Comparison of ENCODE assay signal across 10 cellular contexts in genomic region chr10:86959737-86960002, GRCh38. TPM values are rescaled to one million over a fixed set of nuclear protein-coding genes. Genes with fewer than 3 reads are reported as not detected.
DNase-seq lines count a peak whose midpoint lies in the region; ATAC-seq, FAIRE-seq and TF ChIP-seq lines count a peak whose summit lies in the region.
"Had no signal": no experiment of that assay in that cellular context is flagged by ENCODE, and none has a peak within 500 bp of the region (broad histone marks: within the 10 kb centered on the region; RNA-seq: fewer than 3 reads in every experiment).

No MANE protein-coding gene starts in this region.

- dilution Hi-C loops in endothelial cell of umbilical vein (cut with MboI; ENCODE audit: extremely low pct_ligation_motif_present, low sequenced_read_pairs), result no loop called here

- H3K9me2 ChIP-seq in Karpas-422 (replicated peaks; ENCODE audit: insufficient read depth, low read length), result no peaks in the 10 kb centered on the region

- H3K9me1 ChIP-seq in endothelial cell of umbilical vein (replicated peaks; ENCODE audit: control insufficient read depth, extremely low read depth, insufficient read depth, low read length), result no peaks in the 10 kb centered on the region

- no peak overlapping the region for H3K9ac ChIP-seq in HepG2 (ENCODE audit: insufficient read depth, low read depth, low read length)
- H3K9ac ChIP-seq in endothelial cell of umbilical vein (replicated peaks; ENCODE audit: extremely low read depth, insufficient read depth, low read length), result peak overlapping the region; percentile 44
- H3K9ac ChIP-seq in Karpas-422 (ENCODE audit: low read length), result no peak overlapping the region

- FAIRE-seq in HepG2 (lab: Jason Lieb, UNC) (no peak), endothelial cell of umbilical vein (lab: Jason Lieb, UNC) (no peak)
- FAIRE-seq: endometrium had no signal

- in situ Hi-C loops in HepG2 (cut with HindIII; ENCODE audit: extremely low pct_ligation_motif_present, low pct_unique_long_range_greater_than_20kb), result no loop called here

- WGBS in HepG2 (ENCODE audit: low lambda C conversion rate), result 0% methylated on average over 1 of the region's 2 CpGs
- WGBS in right lobe of liver (ENCODE audit: insufficient coverage, low coverage, low lambda C conversion rate, missing lambda C conversion rate), result no CpG with 5 or more reads among the region's 2 CpGs
- 82 to 100% (median 89%) methylated on average over 1 to 2 of the region's 2 CpGs for WGBS in psoas muscle, 3 donors

- TF ChIP-seq POLR2A in HepG2 (IDR thresholded peaks at IDR 0.05; ENCODE audit: insufficient read depth in 1 of 2, low read depth in 2 of 2, low read length in 2 of 2) (no peak), right lobe of liver (IDR thresholded peaks at IDR 0.05) (no peak), endothelial cell of umbilical vein (IDR thresholded peaks at IDR 0.05; ENCODE audit: low read depth, low read length) (no peak)

- ATAC-seq in HepG2, result no peak
- ATAC-seq in right lobe of liver, result no peak
- ATAC-seq in psoas muscle, result no peak

- H3K4me2 ChIP-seq in HepG2 (ENCODE audit: low read depth, low read length), result peak overlapping the region; percentile 73
- peak overlapping the region; percentile 33 for H3K4me2 ChIP-seq in endothelial cell of umbilical vein (ENCODE audit: insufficient read depth, low read length)
- no peak overlapping the region for H3K4me2 ChIP-seq in Karpas-422 (ENCODE audit: low read depth, low read length, poor library complexity, severe bottlenecking)

- CTCF ChIA-PET in HepG2 (lab: Yijun Ruan, JAX; ENCODE audit: low intra/inter-chr PET ratio, low total read pairs) (interaction anchor here (1.4 to 1.8 kb wide), 2 partner anchors 20 to 271 kb away, joined by 4 to 20 read pairs; no protein-coding TSS in a partner anchor), endothelial cell of umbilical vein (lab: Charles Lee) (interaction anchor here (0.9 to 8.7 kb wide), 5 partner anchors 8 to 133 kb away, joined by 3 to 325 read pairs (median 4); partner anchors contain the start of gene ADIRF)

- H3K36me3 ChIP-seq in HepG2 (replicated peaks in 1 of 2; ENCODE audit: control insufficient read depth in 1 of 2, insufficient read depth in 2 of 2, low read length in 2 of 2) (no peaks in the 10 kb centered on the region), right lobe of liver (no peaks in the 10 kb centered on the region), endothelial cell of umbilical vein (ENCODE audit: control insufficient read depth in 2 of 2, extremely low read depth in 1 of 2, insufficient read depth in 2 of 2, low read length in 2 of 2) (no peaks in the 10 kb centered on the region), psoas muscle (ENCODE audit: insufficient read depth in 1 of 2, low read depth in 1 of 2) (no peaks in the 10 kb centered on the region), Karpas-422 (ENCODE audit: insufficient read depth, low read length) (no peaks in the 10 kb centered on the region)

- intact Hi-C loops in HepG2 (cut with micrococcal nuclease; ENCODE audit: unreplicated experiment) (loop anchor here (1.0 kb wide), 1 partner anchor 14 kb away; no protein-coding TSS in a partner anchor), right lobe of liver (cut with DNase I) (no loop called here), endothelial cell of umbilical vein (cut with micrococcal nuclease) (loop anchor here (1.0 to 10.0 kb wide), 5 partner anchors 20 to 1925 kb away; partner anchors contain the start of genes GLUD1, SHLD2 and STAMBPL1), psoas muscle (cut with DNase I) (no loop called here)

- H3K27me3 ChIP-seq in HepG2 (ENCODE audit: control insufficient read depth in 1 of 2, insufficient read depth in 2 of 2, low read length in 2 of 2), result peaks cover 11 to 73% of the 10 kb centered on the region in 2 experiments
- no peaks in the 10 kb centered on the region for H3K27me3 ChIP-seq in right lobe of liver
- no peaks in the 10 kb centered on the region for H3K27me3 ChIP-seq in endothelial cell of umbilical vein (ENCODE audit: control insufficient read depth in 2 of 2, insufficient read depth in 2 of 2, low read length in 2 of 2)
- no peaks in the 10 kb centered on the region for H3K27me3 ChIP-seq in psoas muscle (ENCODE audit: insufficient read depth in 3 of 3, low read length in 2 of 3)
- H3K27me3 ChIP-seq in Karpas-422 (ENCODE audit: low read length), result no peaks in the 10 kb centered on the region

- TF ChIP-seq CTCF in HepG2 (CRISPR knock-in tag; IDR thresholded peaks at IDR 0.05) (no peak), right lobe of liver (IDR thresholded peaks at IDR 0.05) (no peak), endothelial cell of umbilical vein (IDR thresholded peaks at IDR 0.05; ENCODE audit: extremely low read depth in 1 of 2, insufficient read depth in 1 of 2, low read depth in 1 of 2, low read length in 2 of 2) (no peak), psoas muscle (IDR thresholded peaks at IDR 0.05) (no peak), foreskin fibroblast (IDR thresholded peaks at IDR 0.05; ENCODE audit: low read depth, low read length) (no peak)

- H3K4me3 ChIP-seq in HepG2 (replicated peaks in 1 of 3; ENCODE audit: insufficient read depth in 1 of 3, low read depth in 2 of 3, low read length in 3 of 3) (peak overlapping the region in 2 of 3 experiments; percentile 15 to 66; a peak in 2 of 6 replicates), right lobe of liver (no peak overlapping the region), endothelial cell of umbilical vein (replicated peaks in 1 of 3; ENCODE audit: insufficient read depth in 1 of 3, low read depth in 1 of 3, low read length in 3 of 3) (no peak overlapping the region), psoas muscle (peak overlapping the region; percentile 59), Karpas-422 (ENCODE audit: low read length) (no peak overlapping the region), foreskin fibroblast (ENCODE audit: low read depth in 1 of 2, low read length in 2 of 2) (no peak overlapping the region)

- H3K4me1 ChIP-seq in HepG2 (ENCODE audit: insufficient read depth, low read length) (peaks cover 49% of the 10 kb centered on the region), right lobe of liver (peaks cover 0 to 5% (median 2%) of the 10 kb centered on the region in 4 donors), endothelial cell of umbilical vein (ENCODE audit: control insufficient read depth, extremely low read depth, insufficient read depth, low read length) (peaks cover 51% of the 10 kb centered on the region), psoas muscle (no peaks in the 10 kb centered on the region), Karpas-422 (ENCODE audit: low read length) (no peaks in the 10 kb centered on the region)

- TF ChIP-seq EP300 in HepG2 (IDR thresholded peaks at IDR 0.05; ENCODE audit: low read depth in 2 of 2, low read length in 2 of 2) (no peak), HepG2 (CRISPR knock-in tag; IDR thresholded peaks at IDR 0.05; ENCODE audit: borderline replicate concordance) (no peak)

- H3K27ac ChIP-seq in HepG2 (ENCODE audit: extremely low read length, insufficient read depth, low read length), result no peak overlapping the region
- no peak overlapping the region for H3K27ac ChIP-seq in right lobe of liver
- peak overlapping the region; percentile 78 for H3K27ac ChIP-seq in endothelial cell of umbilical vein (ENCODE audit: insufficient read depth, low read depth, low read length)
- peak overlapping the region; percentile 65 for H3K27ac ChIP-seq in psoas muscle
- H3K27ac ChIP-seq in Karpas-422 (ENCODE audit: low read length), result no peak overlapping the region

- BruUV-seq in HepG2 (replicated peaks; lab: Mats Ljungman, UMichigan) (no TSS peak), endothelial cell of umbilical vein (replicated peaks; lab: Mats Ljungman, UMichigan) (no TSS peak)

- TF ChIP-seq RAD21 in HepG2 (CRISPR knock-in tag; IDR thresholded peaks at IDR 0.05), result no peak

- H3K9me3 ChIP-seq in HepG2 (ENCODE audit: low read length) (no peaks in the 10 kb centered on the region), right lobe of liver (no peaks in the 10 kb centered on the region), endothelial cell of umbilical vein (replicated peaks; ENCODE audit: control insufficient read depth, insufficient read depth, low read length) (no peaks in the 10 kb centered on the region), psoas muscle (no peaks in the 10 kb centered on the region), Karpas-422 (ENCODE audit: low read length) (no peaks in the 10 kb centered on the region)

- H4K20me1 ChIP-seq in HepG2 (ENCODE audit: insufficient read depth, low read length) (no peaks in the 10 kb centered on the region), endothelial cell of umbilical vein (replicated peaks; ENCODE audit: control insufficient read depth, extremely low read depth, insufficient read depth, low read length) (no peaks in the 10 kb centered on the region), Karpas-422 (ENCODE audit: insufficient read depth, low read depth, low read length) (no peaks in the 10 kb centered on the region)

- H2AFZ ChIP-seq in HepG2 (ENCODE audit: low read length), result no peak overlapping the region
- H2AFZ ChIP-seq in endothelial cell of umbilical vein (ENCODE audit: low read depth, low read length), result no peak overlapping the region
- H2AFZ ChIP-seq in Karpas-422 (ENCODE audit: low read length), result no peak overlapping the region

- no peaks in the 10 kb centered on the region for H3K79me2 ChIP-seq in HepG2 (ENCODE audit: insufficient read depth, low read length)
- H3K79me2 ChIP-seq in endothelial cell of umbilical vein (ENCODE audit: control insufficient read depth, insufficient read depth, low read length), result peaks cover 34% of the 10 kb centered on the region
- no peaks in the 10 kb centered on the region for H3K79me2 ChIP-seq in Karpas-422 (ENCODE audit: low read length)

- POLR2A ChIA-PET in HepG2 (lab: Yijun Ruan, JAX), result interaction anchor here (0.9 kb wide), 1 partner anchor 204 kb away, joined by 3 read pairs; the partner anchor contains the start of gene BMPR1A
- POLR2A ChIA-PET in endothelial cell of umbilical vein (lab: Charles Lee), result interaction anchor here (0.6 to 3.1 kb wide), 2 partner anchors 14 to 945 kb away, joined by 3 to 13 read pairs; no protein-coding TSS in a partner anchor

- DNase-seq in HepG2 (ENCODE audit: low spot score) (no peak), right lobe of liver (no peak), endothelial cell of umbilical vein (ENCODE audit: low read depth, low spot score) (no peak), psoas muscle (no peak), NCI-H2171 (lab: John Stamatoyannopoulos, UW) (no peak), Karpas-422 (no peak), foreskin fibroblast (no peak), NCI-H446 treated with DMSO at 0.1 percent for 48 hours (lab: John Stamatoyannopoulos, UW) (no peak)
- DNase-seq: NCI-H187 had no signal

RNA-seq across cellular contexts. Expression of gene SNCG, which starts 1.3 kb away (rescaled TPM):
- total RNA-seq in HepG2 (2016; rRNA removed; fragmentation: Illumina TruSeq; extraction: Trizol), result 0.22 TPM in 1 of 2 replicates, not detected in the other
- total RNA-seq in HepG2 (2016; cell fraction: cytosol; rRNA removed; fragmentation: Illumina TruSeq; extraction: Trizol; ENCODE audit: low read depth), result not detected in 2 replicates
- total RNA-seq in HepG2 (2016; cell fraction: insoluble cytoplasmic fraction; rRNA removed; fragmentation: Illumina TruSeq; extraction: Trizol), result not detected in 2 replicates
- total RNA-seq in HepG2 (2016; cell fraction: membrane; rRNA removed; fragmentation: Illumina TruSeq; extraction: Trizol), result not detected in 2 replicates
- not detected in 2 replicates for total RNA-seq in HepG2 (2016; cell fraction: nucleus; rRNA removed; fragmentation: Illumina TruSeq; extraction: Trizol)
- 0.86 and 0.91 TPM in 2 replicates for polyA plus RNA-seq in HepG2 (2011; rRNA removed)
- polyA plus RNA-seq in HepG2 (2011; cell fraction: cytosol; rRNA removed), result 1.1 and 1.8 TPM in 2 replicates
- 1.2 and 1.8 TPM in 2 replicates for polyA plus RNA-seq in HepG2 (2011; cell fraction: nucleus; rRNA removed)
- 0.32 TPM in 1 of 2 replicates, not detected in the other for polyA plus RNA-seq in HepG2 (2012)
- 0.33 and 0.71 TPM in 2 replicates for polyA plus RNA-seq in HepG2 (2016; cell fraction: cytosol; fragmentation: Illumina TruSeq; extraction: Trizol; ENCODE audit: low read depth)
- polyA plus RNA-seq in HepG2 (2016; cell fraction: insoluble cytoplasmic fraction; fragmentation: Illumina TruSeq; extraction: Trizol; ENCODE audit: low read depth), result not detected in 2 replicates
- 0.30 and 0.38 TPM in 2 replicates for polyA plus RNA-seq in HepG2 (2016; cell fraction: membrane; fragmentation: Illumina TruSeq; extraction: Trizol; ENCODE audit: low read depth)
- polyA plus RNA-seq in HepG2 (2016; cell fraction: nucleus; fragmentation: Illumina TruSeq; extraction: Trizol; ENCODE audit: insufficient read depth, low read depth), result not detected in 2 replicates
- polyA minus RNA-seq in HepG2 (2011; rRNA and poly(A)+ RNA removed; ENCODE audit: low replicate concordance), result 0.56 and 4.7 TPM in 2 replicates
- polyA minus RNA-seq in HepG2 (2011; cell fraction: cytosol; rRNA and poly(A)+ RNA removed), result 0.79 and 1.4 TPM in 2 replicates
- not detected in 2 replicates for polyA minus RNA-seq in HepG2 (2011; cell fraction: nucleus; rRNA and poly(A)+ RNA removed)
- total RNA-seq in right lobe of liver, result 10 to 100 TPM in 2 of 6 experiments, 1 to 10 TPM in 4; 1.1 to 21.2 (median 2.2) TPM
- total RNA-seq in endothelial cell of umbilical vein, result 30.5 and 31.4 TPM in 2 replicates
- polyA plus RNA-seq in endothelial cell of umbilical vein, result 50.6 and 60.8 TPM in 2 replicates
- 87.4 and 89.6 TPM in 2 replicates for polyA plus RNA-seq in endothelial cell of umbilical vein (2011; cell fraction: cytosol; rRNA removed)
- 43.1 and 43.7 TPM in 2 replicates for polyA plus RNA-seq in endothelial cell of umbilical vein (2011; cell fraction: nucleus; rRNA removed)
- 79.1 and 90.4 TPM in 2 replicates for polyA plus RNA-seq in endothelial cell of umbilical vein (2012)
- polyA minus RNA-seq in endothelial cell of umbilical vein, result 10.3 and 10.6 TPM in 2 replicates
- 3.9 TPM for polyA minus RNA-seq in endothelial cell of umbilical vein (2011; cell fraction: cytosol; rRNA and poly(A)+ RNA removed)
- polyA minus RNA-seq in endothelial cell of umbilical vein (2011; cell fraction: nucleus; rRNA and poly(A)+ RNA removed), result 3.9 and 7.0 TPM in 2 replicates
- 10 to 100 TPM in 1 of 4 donors, 1 to 10 TPM in 3; 5.8 to 11.9 (median 9.0) TPM for total RNA-seq in psoas muscle
- 10 to 100 TPM; 11.0 to 21.3 (median 14.8) TPM for polyA plus RNA-seq in psoas muscle
- total RNA-seq in Karpas-422 (2014; rRNA removed; shearing (Covaris generic); ENCODE audit: low replicate concordance), result not detected in 2 replicates

RNA-seq across cellular contexts. Expression of gene MMRN2, which starts 2.3 kb away (rescaled TPM):
- total RNA-seq in HepG2 (2016; rRNA removed; fragmentation: Illumina TruSeq; extraction: Trizol) (0.04 TPM in 1 of 2 replicates, not detected in the other), right lobe of liver (10 to 100 TPM in 3 of 6 experiments, 1 to 10 TPM in 3; 6.2 to 11.8 (median 9.1) TPM), endothelial cell of umbilical vein (169 TPM in 2 replicates), psoas muscle (10 to 100 TPM; 16.4 to 29.0 (median 21.3) TPM)
- not detected in 2 replicates for total RNA-seq in HepG2 (2016; cell fraction: cytosol; rRNA removed; fragmentation: Illumina TruSeq; extraction: Trizol; ENCODE audit: low read depth)
- total RNA-seq in HepG2 (2016; cell fraction: insoluble cytoplasmic fraction; rRNA removed; fragmentation: Illumina TruSeq; extraction: Trizol), result not detected in 2 replicates
- total RNA-seq in HepG2 (2016; cell fraction: membrane; rRNA removed; fragmentation: Illumina TruSeq; extraction: Trizol), result not detected in 2 replicates
- total RNA-seq in HepG2 (2016; cell fraction: nucleus; rRNA removed; fragmentation: Illumina TruSeq; extraction: Trizol), result not detected in 2 replicates
- polyA plus RNA-seq in HepG2 (2011; rRNA removed) (0.03 TPM in 1 of 2 replicates, not detected in the other), endothelial cell of umbilical vein (143 and 154 TPM in 2 replicates), psoas muscle (10 to 100 TPM; 12.0 to 15.4 (median 15.2) TPM)
- 0.01 and 0.04 TPM in 2 replicates for polyA plus RNA-seq in HepG2 (2011; cell fraction: cytosol; rRNA removed)
- 0.07 and 0.13 TPM in 2 replicates for polyA plus RNA-seq in HepG2 (2011; cell fraction: nucleus; rRNA removed)
- 0.19 and 0.20 TPM in 2 replicates for polyA plus RNA-seq in HepG2 (2012)
- not detected in 2 replicates for polyA plus RNA-seq in HepG2 (2016; cell fraction: cytosol; fragmentation: Illumina TruSeq; extraction: Trizol; ENCODE audit: low read depth)
- not detected in 2 replicates for polyA plus RNA-seq in HepG2 (2016; cell fraction: insoluble cytoplasmic fraction; fragmentation: Illumina TruSeq; extraction: Trizol; ENCODE audit: low read depth)
- polyA plus RNA-seq in HepG2 (2016; cell fraction: membrane; fragmentation: Illumina TruSeq; extraction: Trizol; ENCODE audit: low read depth), result 0.07 TPM in 1 of 2 replicates, not detected in the other
- polyA plus RNA-seq in HepG2 (2016; cell fraction: nucleus; fragmentation: Illumina TruSeq; extraction: Trizol; ENCODE audit: insufficient read depth, low read depth), result not detected in 2 replicates
- 0.04 and 0.70 TPM in 2 replicates for polyA minus RNA-seq in HepG2 (2011; rRNA and poly(A)+ RNA removed; ENCODE audit: low replicate concordance)
- polyA minus RNA-seq in HepG2 (2011; cell fraction: cytosol; rRNA and poly(A)+ RNA removed), result not detected in 2 replicates
- not detected in 2 replicates for polyA minus RNA-seq in HepG2 (2011; cell fraction: nucleus; rRNA and poly(A)+ RNA removed)
- polyA plus RNA-seq in endothelial cell of umbilical vein (2011; cell fraction: cytosol; rRNA removed), result 139 and 140 TPM in 2 replicates
- polyA plus RNA-seq in endothelial cell of umbilical vein (2011; cell fraction: nucleus; rRNA removed), result 125 and 134 TPM in 2 replicates
- polyA plus RNA-seq in endothelial cell of umbilical vein (2012), result 160 and 182 TPM in 2 replicates
- 212 and 222 TPM in 2 replicates for polyA minus RNA-seq in endothelial cell of umbilical vein
- polyA minus RNA-seq in endothelial cell of umbilical vein (2011; cell fraction: cytosol; rRNA and poly(A)+ RNA removed), result not detected
- 64.9 and 76.6 TPM in 2 replicates for polyA minus RNA-seq in endothelial cell of umbilical vein (2011; cell fraction: nucleus; rRNA and poly(A)+ RNA removed)
- total RNA-seq in Karpas-422 (2014; rRNA removed; shearing (Covaris generic); ENCODE audit: low replicate concordance), result not detected in 2 replicates

RNA-seq across cellular contexts. Expression of gene ADIRF, which starts 8.6 kb away (rescaled TPM):
- 0.40 and 0.44 TPM in 2 replicates for total RNA-seq in HepG2 (2016; rRNA removed; fragmentation: Illumina TruSeq; extraction: Trizol)
- total RNA-seq in HepG2 (2016; cell fraction: cytosol; rRNA removed; fragmentation: Illumina TruSeq; extraction: Trizol; ENCODE audit: low read depth), result not detected in 2 replicates
- total RNA-seq in HepG2 (2016; cell fraction: insoluble cytoplasmic fraction; rRNA removed; fragmentation: Illumina TruSeq; extraction: Trizol), result 0.17 TPM in 1 of 2 replicates, not detected in the other
- total RNA-seq in HepG2 (2016; cell fraction: membrane; rRNA removed; fragmentation: Illumina TruSeq; extraction: Trizol), result 0.41 TPM in 1 of 2 replicates, not detected in the other
- not detected in 2 replicates for total RNA-seq in HepG2 (2016; cell fraction: nucleus; rRNA removed; fragmentation: Illumina TruSeq; extraction: Trizol)
- polyA plus RNA-seq in HepG2 (2011; rRNA removed), result 0.13 TPM in 1 of 2 replicates, not detected in the other
- 0.13 TPM in 1 of 2 replicates, not detected in the other for polyA plus RNA-seq in HepG2 (2011; cell fraction: cytosol; rRNA removed)
- polyA plus RNA-seq in HepG2 (2011; cell fraction: nucleus; rRNA removed), result not detected in 2 replicates
- not detected in 2 replicates for polyA plus RNA-seq in HepG2 (2012)
- polyA plus RNA-seq in HepG2 (2016; cell fraction: cytosol; fragmentation: Illumina TruSeq; extraction: Trizol; ENCODE audit: low read depth), result 0.27 and 0.36 TPM in 2 replicates
- polyA plus RNA-seq in HepG2 (2016; cell fraction: insoluble cytoplasmic fraction; fragmentation: Illumina TruSeq; extraction: Trizol; ENCODE audit: low read depth), result not detected in 2 replicates
- polyA plus RNA-seq in HepG2 (2016; cell fraction: membrane; fragmentation: Illumina TruSeq; extraction: Trizol; ENCODE audit: low read depth), result 0.62 and 1.4 TPM in 2 replicates
- polyA plus RNA-seq in HepG2 (2016; cell fraction: nucleus; fragmentation: Illumina TruSeq; extraction: Trizol; ENCODE audit: insufficient read depth, low read depth), result not detected in 2 replicates
- polyA minus RNA-seq in HepG2 (2011; rRNA and poly(A)+ RNA removed; ENCODE audit: low replicate concordance), result not detected in 2 replicates
- not detected in 2 replicates for polyA minus RNA-seq in HepG2 (2011; cell fraction: cytosol; rRNA and poly(A)+ RNA removed)
- polyA minus RNA-seq in HepG2 (2011; cell fraction: nucleus; rRNA and poly(A)+ RNA removed), result not detected in 2 replicates
- 10 to 100 TPM; 11.1 to 77.6 (median 28.6) TPM for total RNA-seq in right lobe of liver
- total RNA-seq in endothelial cell of umbilical vein, result 2.8 and 4.4 TPM in 2 replicates
- 3.7 and 10.9 TPM in 2 replicates for polyA plus RNA-seq in endothelial cell of umbilical vein
- polyA plus RNA-seq in endothelial cell of umbilical vein (2011; cell fraction: cytosol; rRNA removed), result 4.3 and 4.6 TPM in 2 replicates
- polyA plus RNA-seq in endothelial cell of umbilical vein (2011; cell fraction: nucleus; rRNA removed), result 1.1 and 2.3 TPM in 2 replicates
- polyA plus RNA-seq in endothelial cell of umbilical vein (2012), result 37.9 and 46.9 TPM in 2 replicates
- 0.92 and 1.7 TPM in 2 replicates for polyA minus RNA-seq in endothelial cell of umbilical vein
- polyA minus RNA-seq in endothelial cell of umbilical vein (2011; cell fraction: cytosol; rRNA and poly(A)+ RNA removed), result not detected
- 1.2 TPM in 1 of 2 replicates, not detected in the other for polyA minus RNA-seq in endothelial cell of umbilical vein (2011; cell fraction: nucleus; rRNA and poly(A)+ RNA removed)
- 10 to 100 TPM; 19.1 to 37.8 (median 26.7) TPM for total RNA-seq in psoas muscle
- 10 to 100 TPM; 34.9 to 69.5 (median 42.5) TPM for polyA plus RNA-seq in psoas muscle
- total RNA-seq in Karpas-422 (2014; rRNA removed; shearing (Covaris generic); ENCODE audit: low replicate concordance), result not detected in 2 replicates

Comparison
In these comparisons a context has a peak if more than half of its experiments do, and no peak if none do; other contexts are left out.
1. H3K4me3 ChIP-seq: peak in HepG2 (2 of 3) and psoas muscle (single experiment); none in right lobe of liver (0 of 3), endothelial cell of umbilical vein (0 of 3), Karpas-422 (single experiment) and foreskin fibroblast (0 of 2).
2. intact Hi-C loops: an anchor here in HepG2 (1.0 kb wide) and endothelial cell of umbilical vein (1.0 to 10.0 kb wide); none called in right lobe of liver and psoas muscle.
3. H3K27ac ChIP-seq: peak in endothelial cell of umbilical vein (single experiment) and psoas muscle (single experiment); none in HepG2 (single experiment), right lobe of liver (0 of 3) and Karpas-422 (single experiment).